Comparison of ENCODE assay signal across 8 cellular contexts in genomic region chr16:641326-642188, GRCh38. TPM values are rescaled to one million over a fixed set of nuclear protein-coding genes. Genes with fewer than 3 reads are reported as not detected.
DNase-seq lines count a peak whose midpoint lies in the region; ATAC-seq and TF ChIP-seq lines count a peak whose summit lies in the region.

TSS of gene MCRIP2 (plus strand) at chr16:641828. CDS start at chr16:641992, 164 bp downstream.

- TF ChIP-seq CTCF in OCI-LY3 (IDR thresholded peaks at IDR 0.05; ENCODE audit: low read depth, low read length), result no peak

- H3K27ac ChIP-seq in OCI-LY3 (ENCODE audit: low read length), result peak within 1 kb of the TSS; percentile 55

- H3K36me3 ChIP-seq in OCI-LY3 (replicated peaks; ENCODE audit: low read depth, low read length), result peaks cover 3% of the 10 kb centered on the region

- ATAC-seq in GM18909 (IDR thresholded peaks at IDR 0.05; ENCODE audit: poor library complexity, unreplicated experiment), result peak; percentile 50
- peak; percentile 43 for ATAC-seq in HG03442 (IDR thresholded peaks at IDR 0.05; ENCODE audit: unreplicated experiment)

- peaks cover 29% of the 10 kb centered on the region for H3K79me2 ChIP-seq in OCI-LY3 (ENCODE audit: low read length)

- peak; percentile 64 for TF ChIP-seq POLR2A in erythroblast (IDR thresholded peaks at IDR 0.05; ENCODE audit: low read length)

- peak within 1 kb of the TSS; percentile 90 for H3K9ac ChIP-seq in OCI-LY3 (ENCODE audit: low read length)

- DNase-seq in AG08396 (ENCODE audit: low spot score) (peak; percentile 94), activated T-cell treated with anti-CD3 and anti-CD28 coated beads for 4 hours (peak; percentile 39), erythroblast (lab: John Stamatoyannopoulos, UW) (peak; percentile 87 to 88), mucosa of gallbladder (ENCODE audit: low spot score) (peak; percentile 83)
- DNase-seq in stimulated activated CD8-positive, alpha-beta memory T cell treated with anti-CD3 and anti-CD28 coated beads, Interleukin-7, amount 100 ng/mL, for 4 hours (ENCODE audit: low read depth in 2 of 2), result peak; percentile 25 to 63

- peaks cover 7% of the 10 kb centered on the region; the same call in 1 of the 2 replicates for H4K20me1 ChIP-seq in OCI-LY3 (ENCODE audit: insufficient read depth, low read length)

- H3K27me3 ChIP-seq in OCI-LY3 (ENCODE audit: low read depth, low read length), result no peaks in the 10 kb centered on the region

- peaks cover 19% of the 10 kb centered on the region for H3K4me1 ChIP-seq in OCI-LY3 (ENCODE audit: low read length)

- peak within 1 kb of the TSS; percentile 95 for H3K4me2 ChIP-seq in OCI-LY3 (ENCODE audit: low read length)

- no peaks in the 10 kb centered on the region for H3K9me3 ChIP-seq in OCI-LY3 (ENCODE audit: insufficient read depth, low read length)

- H2AFZ ChIP-seq in OCI-LY3 (ENCODE audit: low read depth, low read length), result peak within 1 kb of the TSS; percentile 73; the same call in 1 of the 2 replicates

- peak within 1 kb of the TSS; percentile 82 for H3K4me3 ChIP-seq in OCI-LY3 (ENCODE audit: low read length)

RNA-seq across cellular contexts. Expression of gene MCRIP2, which starts in this region (rescaled TPM):
- total RNA-seq in mucosa of gallbladder, result 67.6 TPM

Comparison
In these comparisons a context has a peak if more than half of its experiments do, and no peak if none do; other contexts are left out.
1. Peak in every context shown above with its lines: DNase-seq, ATAC-seq, H3K4me3 ChIP-seq and H3K27ac ChIP-seq.
2. DNase-seq: peak in every context shown above with its lines; median percentile 94 in AG08396; 88 in erythroblast; 83 in mucosa of gallbladder; 44 in stimulated activated CD8-positive, alpha-beta memory T cell treated with anti-CD3 and anti-CD28 coated beads, Interleukin-7, amount 100 ng/mL, for 4 hours; 39 in activated T-cell treated with anti-CD3 and anti-CD28 coated beads for 4 hours.